In genomic region chr17:51121620-51122472, GRCh38 we compare ENCODE assay signal across 8 cellular contexts. TPM values are rescaled to one million over a fixed set of nuclear protein-coding genes. Genes with fewer than 3 reads are reported as not detected.
DNase-seq lines count a peak whose midpoint lies in the region; ATAC-seq and TF ChIP-seq lines count a peak whose summit lies in the region.

No MANE protein-coding gene starts in this region.

- peaks cover 10% of the 10 kb centered on the region for H3F3A ChIP-seq in SK-N-SH (replicated peaks; ENCODE audit: insufficient read depth)

- TF ChIP-seq RAD21 in SK-N-SH (IDR thresholded peaks at IDR 0.05; ENCODE audit: low read length), result no peak

- no peaks in the 10 kb centered on the region for H3K9me3 Mint-ChIP-seq in activated naive CD4-positive, alpha-beta T cell treated with anti-CD3 and anti-CD28 coated beads, Interleukin-2, amount 50 U/mL, for 24 hours

- TF ChIP-seq EP300 in SK-N-SH (IDR thresholded peaks at IDR 0.05; ENCODE audit: borderline replicate concordance in 1 of 2, low read depth in 1 of 2, low read length in 1 of 2), result no peak

- peaks cover 0 to 10% of the 10 kb centered on the region in 2 experiments for H3K36me3 ChIP-seq in SK-N-SH (replicated peaks in 1 of 2; ENCODE audit: control insufficient read depth in 1 of 2, insufficient read depth in 2 of 2, low read length in 1 of 2)

- H3K4me1 Mint-ChIP-seq in activated naive CD4-positive, alpha-beta T cell treated with anti-CD3 and anti-CD28 coated beads, Interleukin-2, amount 50 U/mL, for 24 hours, result peaks cover 50% of the 10 kb centered on the region

- TF ChIP-seq CTCF in SK-N-SH (IDR thresholded peaks at IDR 0.05), result no peak

- peak overlapping the region; percentile 98 for H3K27ac Mint-ChIP-seq in activated naive CD4-positive, alpha-beta T cell treated with anti-CD3 and anti-CD28 coated beads, Interleukin-2, amount 50 U/mL, for 24 hours

- no peaks in the 10 kb centered on the region for H3K9me3 ChIP-seq in SK-N-SH

- 48% methylated on average over 23 of the region's 23 CpGs for WGBS in SK-N-SH (ENCODE audit: low lambda C conversion rate)

- H3K9ac ChIP-seq in SK-N-SH, result peak overlapping the region; percentile 98

- peaks cover 9 to 12% of the 10 kb centered on the region in 2 experiments for H3K4me1 ChIP-seq in SK-N-SH (ENCODE audit: control insufficient read depth in 1 of 2, insufficient read depth in 2 of 2, low read depth in 1 of 2, low read length in 1 of 2)

- peaks cover 37% of the 10 kb centered on the region for H3K79me2 ChIP-seq in SK-N-SH (ENCODE audit: insufficient read depth)

- DNase-seq in A172 (ENCODE audit: low spot score) (peak; percentile 99), HUDEP-2 (lab: John Stamatoyannopoulos, UW; ENCODE audit: unreplicated experiment in 76 of 76) (peak in 75 of 76 experiments; percentile 44 to 96 (median 89)), SK-N-SH (peak; percentile 55), glomerular endothelial cell (ENCODE audit: extremely low read depth, low read depth, low spot score) (peak; percentile 78), nucleus accumbens (lab: John Stamatoyannopoulos, UW) (peak in 54 of 56 donors; percentile 3 to 87 (median 52)), substantia nigra (lab: John Stamatoyannopoulos, UW) (peak in 48 of 49 donors; percentile 3 to 81 (median 52))

- ATAC-seq in GM18511 (IDR thresholded peaks at IDR 0.05; ENCODE audit: unreplicated experiment), result peak; percentile 35

- H3K27me3 Mint-ChIP-seq in activated naive CD4-positive, alpha-beta T cell treated with anti-CD3 and anti-CD28 coated beads, Interleukin-2, amount 50 U/mL, for 24 hours, result no peaks in the 10 kb centered on the region

- H3K4me3 Mint-ChIP-seq in activated naive CD4-positive, alpha-beta T cell treated with anti-CD3 and anti-CD28 coated beads, Interleukin-2, amount 50 U/mL, for 24 hours, result peak overlapping the region; percentile 89

- CTCF ChIA-PET in SK-N-SH (lab: Yijun Ruan, JAX), result interaction anchor here (0.6 to 3.9 kb wide), 5 partner anchors 14 to 120 kb away, joined by 3 to 25 read pairs (median 4); partner anchors contain the start of genes NME1 and NME2

- H3K27ac ChIP-seq in SK-N-SH (ENCODE audit: low read depth in 2 of 2, low read length in 1 of 2), result peak overlapping the region; percentile 92 to 98
- H3K27ac ChIP-seq in substantia nigra (ENCODE audit: low read depth, low read length, poor library complexity, severe bottlenecking), result peak overlapping the region; percentile 81

- peaks cover 32% of the 10 kb centered on the region for H4K20me1 ChIP-seq in SK-N-SH (ENCODE audit: insufficient read depth)

- H3K27me3 ChIP-seq in SK-N-SH (ENCODE audit: insufficient read depth), result no peaks in the 10 kb centered on the region

- H3K4me2 ChIP-seq in SK-N-SH, result peak overlapping the region; percentile 89

- peak overlapping the region; percentile 61 to 75 for H3K4me3 ChIP-seq in SK-N-SH (ENCODE audit: low read depth in 2 of 2, low read length in 1 of 2)

- no peaks in the 10 kb centered on the region for H3K9me2 ChIP-seq in SK-N-SH

- no peaks in the 10 kb centered on the region for H3K36me3 Mint-ChIP-seq in activated naive CD4-positive, alpha-beta T cell treated with anti-CD3 and anti-CD28 coated beads, Interleukin-2, amount 50 U/mL, for 24 hours

- peak overlapping the region; percentile 97 for H2AFZ ChIP-seq in SK-N-SH (ENCODE audit: low read depth)

- POLR2A ChIA-PET in SK-N-SH (lab: Yijun Ruan, JAX), result interaction anchor here (0.9 to 1.8 kb wide), 3 partner anchors 10 to 75 kb away, joined by 3 to 12 read pairs (median 6); partner anchors contain the start of gene NME1

TF ChIP-seq in SK-N-SH, 30 proteins besides CTCF, POLR2A, EP300 and RAD21:
- TF ChIP-seq JUND (IDR thresholded peaks at IDR 0.05) (no peak), TEAD4 (IDR thresholded peaks at IDR 0.05; ENCODE audit: borderline replicate concordance, insufficient read depth) (no peak), MAX (IDR thresholded peaks at IDR 0.05; ENCODE audit: low read depth) (peak; percentile 57), FOSL2 (IDR thresholded peaks at IDR 0.05; ENCODE audit: borderline replicate concordance, low read depth) (no peak), USF1 (IDR thresholded peaks at IDR 0.05; ENCODE audit: borderline replicate concordance, low read depth) (peak; percentile 85), SIN3A (IDR thresholded peaks at IDR 0.05; ENCODE audit: borderline replicate concordance, low read depth, low read length) (0 out of 2 replicates have a peak, but pooled peaks have one; percentile 29), POLR2AphosphoS5 (IDR thresholded peaks at IDR 0.05; ENCODE audit: low read depth, low read length) (peak; percentile 57; the same call in 1 of the 2 replicates)

RNA-seq across cellular contexts. Expression of gene SPAG9, which starts 1.2 kb away (rescaled TPM):
- 50.6 and 74.3 TPM in 2 replicates for total RNA-seq in A172 (2014; rRNA removed; shearing (Covaris generic))
- polyA plus RNA-seq in SK-N-SH (2012; rRNA removed), result 32.1 and 44.5 TPM in 2 replicates
- 32.4 and 35.5 TPM in 2 replicates for polyA plus RNA-seq in SK-N-SH (2012; cell fraction: cytosol; rRNA removed)
- polyA plus RNA-seq in SK-N-SH (2012; cell fraction: nucleus; rRNA removed), result 76.8 and 131 TPM in 2 replicates
- total RNA-seq in glomerular endothelial cell, result 53.1 and 117 TPM in 2 replicates

RNA-seq across cellular contexts. Expression of gene NME1, which starts 31.5 kb away (rescaled TPM):
- total RNA-seq in A172 (2014; rRNA removed; shearing (Covaris generic)), result 472 and 514 TPM in 2 replicates
- 654 and 658 TPM in 2 replicates for polyA plus RNA-seq in SK-N-SH (2012; rRNA removed)
- 675 and 736 TPM in 2 replicates for polyA plus RNA-seq in SK-N-SH (2012; cell fraction: cytosol; rRNA removed)
- polyA plus RNA-seq in SK-N-SH (2012; cell fraction: nucleus; rRNA removed), result 254 and 270 TPM in 2 replicates
- total RNA-seq in glomerular endothelial cell, result 127 and 150 TPM in 2 replicates

RNA-seq across cellular contexts. Expression of gene NME2, which starts 44.4 kb away (rescaled TPM):
- total RNA-seq in A172 (2014; rRNA removed; shearing (Covaris generic)), result 638 and 830 TPM in 2 replicates
- 1,446 and 1,447 TPM in 2 replicates for polyA plus RNA-seq in SK-N-SH (2012; rRNA removed)
- polyA plus RNA-seq in SK-N-SH (2012; cell fraction: cytosol; rRNA removed), result 1,544 and 1,563 TPM in 2 replicates
- polyA plus RNA-seq in SK-N-SH (2012; cell fraction: nucleus; rRNA removed), result 435 and 488 TPM in 2 replicates
- 537 and 803 TPM in 2 replicates for total RNA-seq in glomerular endothelial cell

Comparison
In these comparisons a context has a peak if more than half of its experiments do, and no peak if none do; other contexts are left out.
1. Peak in every context shown above with its lines: DNase-seq, ATAC-seq, H3K4me3 ChIP-seq and H3K27ac ChIP-seq.